Comparison of ENCODE assay signal across 8 cellular contexts in genomic region chrX:73855546-73855945, GRCh38. TPM values are rescaled to one million over a fixed set of nuclear protein-coding genes. Genes with fewer than 3 reads are reported as not detected.
A peak's percentile ranks its signal among the peaks of the same experiment; 100 is the strongest.
DNase-seq lines count a peak whose midpoint lies in the region; ATAC-seq and FAIRE-seq lines count a peak whose summit lies in the region.

No MANE protein-coding gene starts in this region.

- no peaks in the 10 kb centered on the region for H3K9me3 ChIP-seq in small intestine (ENCODE audit: control insufficient read depth, low read depth)

- DNase-seq in NCI-H524 (lab: John Stamatoyannopoulos, UW) (peak; percentile 41 to 67), NCI-H524 treated with DMSO at 0.1 percent for 48 hours (lab: John Stamatoyannopoulos, UW) (no peak), NAMALWA (ENCODE audit: low spot score) (peak; percentile 70), T-helper 1 cell (peak in 4 of 5 donors; percentile 21 to 66 (median 34)), amniotic epithelial cell (ENCODE audit: low read depth) (peak; percentile 51), hepatic stellate cell (ENCODE audit: low spot score) (peak; percentile 36), small intestine (peak; percentile 59)

- no peak for ATAC-seq in HG03196 (IDR thresholded peaks at IDR 0.05; ENCODE audit: unreplicated experiment)

- H3K4me1 ChIP-seq in small intestine (ENCODE audit: control insufficient read depth in 2 of 2, insufficient read depth in 1 of 2, low read depth in 1 of 2, low read length in 1 of 2), result no peaks in the 10 kb centered on the region

- H3K27ac ChIP-seq in small intestine (ENCODE audit: low read depth in 1 of 2, low read length in 1 of 2), result no peak overlapping the region

- no peaks in the 10 kb centered on the region for H3K27me3 ChIP-seq in small intestine (ENCODE audit: control insufficient read depth in 2 of 2, insufficient read depth in 2 of 2, low read length in 2 of 2)

- H3K36me3 ChIP-seq in small intestine (ENCODE audit: control insufficient read depth in 2 of 2, insufficient read depth in 2 of 2, low read length in 2 of 2), result no peaks in the 10 kb centered on the region

- 0% methylated on average over 2 of the region's 2 CpGs for WGBS in small intestine, 3 donors

- no peak overlapping the region for H3K4me3 ChIP-seq in small intestine (ENCODE audit: low read depth in 1 of 2, low read length in 2 of 2)

- FAIRE-seq in small intestine (lab: Jason Lieb, UNC), result no peak

RNA-seq across cellular contexts. Expression of gene XIST, which starts 3.0 kb away (rescaled TPM):
- polyA plus RNA-seq in small intestine, result 10 to 100 TPM in 1 of 3 donors, 1 to 10 TPM in 1, under 1 TPM in 1; 0.07 to 36.5 (median 2.5) TPM
